8 cellular contexts compared by ENCODE assay signal in genomic region chr3:25789596-25790556, GRCh38. TPM values are rescaled to one million over a fixed set of nuclear protein-coding genes. Genes with fewer than 3 reads are reported as not detected.
DNase-seq lines count a peak whose midpoint lies in the region; ATAC-seq lines count a peak whose summit lies in the region.

Gene OXSM (plus strand): TSS chr3:25790090. CDS start chr3:25791021, 931 bp downstream.

- CTCF ChIA-PET in activated CD4-positive, alpha-beta T cell treated with anti-CD3 and anti-CD28 coated beads, Interleukin-2, amount 10 ng/mL, durations not matched to agents 7 days and 5 days (lab: Charles Lee), result interaction anchor here (0.8 to 0.9 kb wide), 2 partner anchors 119 to 124 kb away, joined by 3 to 5 read pairs; no protein-coding TSS in a partner anchor

- H3K9me3 Mint-ChIP-seq in activated CD4-positive, alpha-beta T cell treated with anti-CD3 and anti-CD28 coated beads, Interleukin-2, amount 10 ng/mL, durations not matched to agents 7 days and 5 days, result no peaks in the 10 kb centered on the region
- H3K9me3 Mint-ChIP-seq in dendritic cell treated with granulocyte-macrophage colony-stimulating factor and Interleukin-4, amounts not matched to agents 40 ng/mL and 50 ng/mL, for 4 days, result no peaks in the 10 kb centered on the region

- H3K27me3 Mint-ChIP-seq in activated CD4-positive, alpha-beta T cell treated with anti-CD3 and anti-CD28 coated beads, Interleukin-2, amount 10 ng/mL, durations not matched to agents 7 days and 5 days, result no peaks in the 10 kb centered on the region
- peaks cover 2% of the 10 kb centered on the region for H3K27me3 Mint-ChIP-seq in dendritic cell treated with granulocyte-macrophage colony-stimulating factor and Interleukin-4, amounts not matched to agents 40 ng/mL and 50 ng/mL, for 4 days

- peaks cover 39% of the 10 kb centered on the region for H3K4me1 Mint-ChIP-seq in activated CD4-positive, alpha-beta T cell treated with anti-CD3 and anti-CD28 coated beads, Interleukin-2, amount 10 ng/mL, durations not matched to agents 7 days and 5 days
- peaks cover 22% of the 10 kb centered on the region for H3K4me1 Mint-ChIP-seq in dendritic cell treated with granulocyte-macrophage colony-stimulating factor and Interleukin-4, amounts not matched to agents 40 ng/mL and 50 ng/mL, for 4 days (ENCODE audit: low read depth)

- POLR2A ChIA-PET in activated CD4-positive, alpha-beta T cell treated with anti-CD3 and anti-CD28 coated beads, Interleukin-2, amount 10 ng/mL, durations not matched to agents 7 days and 5 days (lab: Charles Lee), result interaction anchor here (0.6 kb wide), 1 partner anchor 60 kb away, joined by 3 read pairs; no protein-coding TSS in a partner anchor

- peak within 1 kb of the TSS; percentile 94 for H3K4me3 Mint-ChIP-seq in activated CD4-positive, alpha-beta T cell treated with anti-CD3 and anti-CD28 coated beads, Interleukin-2, amount 10 ng/mL, durations not matched to agents 7 days and 5 days
- peak within 1 kb of the TSS; percentile 95 for H3K4me3 Mint-ChIP-seq in dendritic cell treated with granulocyte-macrophage colony-stimulating factor and Interleukin-4, amounts not matched to agents 40 ng/mL and 50 ng/mL, for 4 days

- H3K27ac Mint-ChIP-seq in activated CD4-positive, alpha-beta T cell treated with anti-CD3 and anti-CD28 coated beads, Interleukin-2, amount 10 ng/mL, durations not matched to agents 7 days and 5 days, result peak within 1 kb of the TSS; percentile 96
- H3K27ac Mint-ChIP-seq in dendritic cell treated with granulocyte-macrophage colony-stimulating factor and Interleukin-4, amounts not matched to agents 40 ng/mL and 50 ng/mL, for 4 days, result peak within 1 kb of the TSS; percentile 97

- ATAC-seq in GM19351 (IDR thresholded peaks at IDR 0.05; ENCODE audit: unreplicated experiment) (peak; percentile 89), HG03520 (IDR thresholded peaks at IDR 0.05; ENCODE audit: unreplicated experiment) (peak; percentile 89), left lobe of liver (peak; percentile 98)

- intact Hi-C loops in dendritic cell treated with granulocyte-macrophage colony-stimulating factor and Interleukin-4, amounts not matched to agents 40 ng/mL and 50 ng/mL, for 4 days (cut with micrococcal nuclease), result no loop called here

- peaks cover 14% of the 10 kb centered on the region for H3K36me3 Mint-ChIP-seq in activated CD4-positive, alpha-beta T cell treated with anti-CD3 and anti-CD28 coated beads, Interleukin-2, amount 10 ng/mL, durations not matched to agents 7 days and 5 days (ENCODE audit: low read depth)
- H3K36me3 Mint-ChIP-seq in dendritic cell treated with granulocyte-macrophage colony-stimulating factor and Interleukin-4, amounts not matched to agents 40 ng/mL and 50 ng/mL, for 4 days (ENCODE audit: low read depth), result peaks cover 20% of the 10 kb centered on the region

- peak; percentile 35 to 88 (median 77) for DNase-seq in C1 segment of cervical spinal cord (lab: John Stamatoyannopoulos, UW)
- DNase-seq in NCI-H69 (lab: John Stamatoyannopoulos, UW), result peak; percentile 94
- peak; percentile 91 for DNase-seq in activated CD4-positive, alpha-beta T cell treated with anti-CD3 and anti-CD28 coated beads, Interleukin-2, amount 10 ng/mL, durations not matched to agents 7 days and 5 days
- peak; percentile 93 for DNase-seq in left lobe of liver (ENCODE audit: low spot score)
- DNase-seq in stimulated activated CD4-positive, alpha-beta T cell treated with anti-CD3 and anti-CD28 coated beads, Interleukin-2, amount 100 ng/mL, for 24 hours, result peak; percentile 92 to 93

RNA-seq across cellular contexts. Expression of gene OXSM, which starts in this region (rescaled TPM):
- total RNA-seq in activated CD4-positive, alpha-beta T cell treated with anti-CD3 and anti-CD28 coated beads, Interleukin-2, amount 10 ng/mL, durations not matched to agents 7 days and 5 days, result 10 to 100 TPM in 1 of 2 experiments, 1 to 10 TPM in 1; 9.2 to 12.8 TPM
- total RNA-seq in left lobe of liver, result 13.0 TPM

Comparison
In these comparisons a context has a peak if more than half of its experiments do, and no peak if none do; other contexts are left out.
1. Peak in every context shown above with its lines: DNase-seq and ATAC-seq.